Comparison of ENCODE assay signal across 1 cellular context in the genomic region with DNA sequence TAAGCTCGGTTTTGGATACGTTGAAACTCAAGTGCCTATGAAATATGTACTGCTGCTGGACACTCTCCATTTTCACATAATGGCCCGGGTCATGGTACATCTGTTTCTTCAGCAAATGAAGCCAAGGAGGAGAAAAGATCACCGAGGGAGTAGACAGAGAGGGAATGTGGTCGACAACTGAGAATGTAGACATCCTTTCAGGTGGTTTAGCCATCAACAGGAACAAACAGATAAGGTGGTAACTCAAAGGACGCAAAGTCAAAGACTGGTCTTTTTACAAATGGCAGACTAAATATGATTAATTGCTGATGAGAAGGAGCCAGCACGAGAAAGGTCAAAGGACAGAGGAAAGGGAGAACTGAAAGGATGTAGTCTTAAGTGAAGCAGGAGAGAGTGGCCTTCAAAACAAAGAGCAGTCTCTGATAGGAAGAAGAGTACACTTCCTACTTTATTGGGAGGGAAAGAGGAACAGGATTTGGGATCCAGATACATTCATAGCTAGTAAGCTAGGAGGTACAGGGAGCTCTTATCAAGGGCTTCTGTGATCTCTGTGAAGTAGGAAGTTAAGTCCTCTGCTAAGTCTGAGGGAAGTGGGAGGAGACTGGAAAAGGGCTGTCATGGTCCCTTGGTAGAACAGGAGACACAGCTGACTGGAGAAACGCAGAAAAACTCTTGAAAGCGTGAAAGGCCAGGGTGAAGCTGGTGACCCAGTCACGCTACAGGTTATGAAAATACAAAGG.
TF ChIP-seq lines count a peak whose summit lies in the region.

No MANE protein-coding gene starts in this region.

TF ChIP-seq in SK-N-SH treated with all-trans-retinoic acid at 6 μM for 48 hours, 23 proteins besides CTCF, POLR2A, EP300 and RAD21 (continued from another document):
- TF ChIP-seq, protein P1, sequence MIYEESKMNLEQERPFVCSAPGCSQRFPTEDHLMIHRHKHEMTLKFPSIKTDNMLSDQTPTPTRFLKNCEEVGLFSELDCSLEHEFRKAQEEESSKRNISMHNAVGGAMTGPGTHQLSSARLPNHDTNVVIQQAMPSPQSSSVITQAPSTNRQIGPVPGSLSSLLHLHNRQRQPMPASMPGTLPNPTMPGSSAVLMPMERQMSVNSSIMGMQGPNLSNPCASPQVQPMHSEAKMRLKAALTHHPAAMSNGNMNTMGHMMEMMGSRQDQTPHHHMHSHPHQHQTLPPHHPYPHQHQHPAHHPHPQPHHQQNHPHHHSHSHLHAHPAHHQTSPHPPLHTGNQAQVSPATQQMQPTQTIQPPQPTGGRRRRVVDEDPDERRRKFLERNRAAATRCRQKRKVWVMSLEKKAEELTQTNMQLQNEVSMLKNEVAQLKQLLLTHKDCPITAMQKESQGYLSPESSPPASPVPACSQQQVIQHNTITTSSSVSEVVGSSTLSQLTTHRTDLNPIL (CRISPR knock-in tag; IDR thresholded peaks at IDR 0.05; ENCODE audit: low read depth) = no peak
- TF ChIP-seq ZFP30 (CRISPR knock-in tag; IDR thresholded peaks at IDR 0.05) = no peak
